In the genomic region with DNA sequence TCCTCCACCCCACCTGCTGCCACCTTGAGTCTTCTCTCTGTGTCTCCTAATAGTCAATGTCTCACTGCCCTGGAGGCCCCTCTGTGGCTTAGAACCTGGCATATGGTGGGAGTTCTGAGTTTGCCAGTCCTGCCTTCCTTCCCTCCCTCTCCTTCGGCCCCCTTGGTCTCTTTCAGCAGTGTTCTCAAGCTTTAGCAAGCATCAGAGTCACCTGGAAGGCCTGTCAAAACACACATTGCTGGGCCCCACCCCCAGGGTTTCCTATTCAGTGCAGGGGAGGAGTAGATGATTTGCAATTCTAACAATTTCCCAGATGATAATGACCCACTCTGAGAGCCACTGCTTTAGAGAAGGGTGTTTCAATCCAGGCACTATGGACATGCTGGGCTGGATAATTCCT, we compare ENCODE assay signal across 19 cellular contexts. TPM values are rescaled to one million over a fixed set of nuclear protein-coding genes. Genes with fewer than 3 reads are reported as not detected.
A peak's percentile ranks its signal among the peaks of the same experiment; 100 is the strongest.
DNase-seq lines count a peak whose midpoint lies in the region; ATAC-seq and TF ChIP-seq lines count a peak whose summit lies in the region.
"Had no signal": no experiment of that assay in that cellular context is flagged by ENCODE, and none has a peak within 500 bp of the region (broad histone marks: within the 10 kb centered on the region; RNA-seq: fewer than 3 reads in every experiment).

No MANE protein-coding gene starts in this region.

- TF ChIP-seq CTCF in WTC11 (IDR thresholded peaks at IDR 0.05), result no peak
- TF ChIP-seq CTCF in neural cell (IDR thresholded peaks at IDR 0.05; ENCODE audit: poor library complexity, severe bottlenecking), result no peak

- no peaks in the 10 kb centered on the region for H3K27me3 Mint-ChIP-seq in WTC11 (ENCODE audit: low read depth)
- H3K27me3 Mint-ChIP-seq: CD8-positive, alpha-beta memory T cell had no signal

- no peaks in the 10 kb centered on the region for H3K36me3 ChIP-seq in iPS-20b (ENCODE audit: insufficient read depth, low read depth, low read length)
- H3K36me3 ChIP-seq in neural cell (ENCODE audit: insufficient read depth, low read length), result no peaks in the 10 kb centered on the region
- H3K36me3 ChIP-seq in mesenchymal stem cell (ENCODE audit: control insufficient read depth in 1 of 2, insufficient read depth in 2 of 2, low read depth in 1 of 2, low read length in 2 of 2), result no peaks in the 10 kb centered on the region
- H3K36me3 ChIP-seq: BLaER1 treated with 17β-estradiol and CSF1 and Interleukin-3, amounts not matched to agents 10 nM and 100 nM; MG63 had no signal

- peak overlapping the region; percentile 64; the same call in 1 of the 2 replicates for H3K4me3 ChIP-seq in iPS-20b (ENCODE audit: low read length)
- no peak overlapping the region for H3K4me3 ChIP-seq in neural cell (ENCODE audit: low read length)
- no peak overlapping the region for H3K4me3 ChIP-seq in mesenchymal stem cell (ENCODE audit: insufficient read depth in 1 of 2, low read depth in 1 of 2, low read length in 2 of 2)
- H3K4me3 ChIP-seq: BLaER1 treated with 17β-estradiol and CSF1 and Interleukin-3, amounts not matched to agents 10 nM and 100 nM; MG63 had no signal

- H2BK12ac ChIP-seq in mesenchymal stem cell (ENCODE audit: low read length in 2 of 2), result no peak overlapping the region

- H2AK5ac ChIP-seq in mesenchymal stem cell (ENCODE audit: low read length, severe bottlenecking), result no peak overlapping the region

- no peak overlapping the region for H3K18ac ChIP-seq in mesenchymal stem cell (ENCODE audit: low read depth in 1 of 2, low read length in 2 of 2)

- H2BK15ac ChIP-seq in mesenchymal stem cell (ENCODE audit: low read depth, poor library complexity, severe bottlenecking), result no peak overlapping the region

- no peak overlapping the region for H4K91ac ChIP-seq in mesenchymal stem cell (ENCODE audit: low read length)

- H3K36me3 Mint-ChIP-seq in WTC11, result no peaks in the 10 kb centered on the region
- H3K36me3 Mint-ChIP-seq: CD8-positive, alpha-beta memory T cell had no signal

- H3K9me3 ChIP-seq in iPS-20b (ENCODE audit: insufficient read depth, low read depth, low read length) (no peaks in the 10 kb centered on the region), neural cell (ENCODE audit: low read length) (no peaks in the 10 kb centered on the region), mesenchymal stem cell (ENCODE audit: control insufficient read depth, low read length) (no peaks in the 10 kb centered on the region)
- H3K9me3 ChIP-seq: BLaER1 treated with 17β-estradiol and CSF1 and Interleukin-3, amounts not matched to agents 10 nM and 100 nM; MG63 had no signal

- TF ChIP-seq EP300 in neural cell (conservative IDR thresholded peaks at IDR 0.05; ENCODE audit: poor library complexity, severe bottlenecking), result no peak

- peaks cover 4% of the 10 kb centered on the region for H3F3A ChIP-seq in neural cell (ENCODE audit: insufficient read depth, low read length, poor library complexity, severe bottlenecking)

- H3K4ac ChIP-seq in mesenchymal stem cell (ENCODE audit: low read depth in 1 of 2, low read length in 2 of 2), result no peak overlapping the region

- H3K23ac ChIP-seq in mesenchymal stem cell (ENCODE audit: low read length in 2 of 2), result no peak overlapping the region

- H3K4me1 Mint-ChIP-seq in WTC11, result peaks cover 51% of the 10 kb centered on the region
- H3K4me1 Mint-ChIP-seq: CD8-positive, alpha-beta memory T cell had no signal

- H3K79me1 ChIP-seq in mesenchymal stem cell (replicated peaks; ENCODE audit: low read length, poor library complexity, severe bottlenecking), result no peaks in the 10 kb centered on the region

- H3K27ac ChIP-seq in iPS-20b (ENCODE audit: low read length) (no peak overlapping the region), neural cell (ENCODE audit: low read length) (peak overlapping the region; percentile 72), mesenchymal stem cell (ENCODE audit: low read length, poor library complexity, severe bottlenecking) (no peak overlapping the region)
- H3K27ac ChIP-seq: BLaER1 treated with 17β-estradiol and CSF1 and Interleukin-3, amounts not matched to agents 10 nM and 100 nM had no signal

- CTCF ChIA-PET in WTC11 (lab: Charles Lee), result interaction anchor here (1.9 to 3.2 kb wide), 2 partner anchors 17 to 26 kb away, joined by 8 to 27 read pairs; partner anchors contain the start of gene TMEM220

- DNase-seq in ELF-1 (ENCODE audit: low read depth, low spot score) (peak; percentile 19), WTC11 (ENCODE audit: low spot score) (peak; percentile 31), mesenchymal stem cell (no peak), NCI-H510A treated with DMSO at 0.1 percent for 48 hours (lab: John Stamatoyannopoulos, UW) (no peak)
- no peak for DNase-seq in activated CD4-positive, alpha-beta T cell treated with anti-CD3 and anti-CD28 coated beads, Interleukin-2, amount 50 U/mL, for 48 hours
- DNase-seq: CD8-positive, alpha-beta memory T cell; DMS79; MG63; NCI-H1105; NCI-H187; NCI-H226; NCI-H69; SHP77 treated with DMSO at 0.1 percent for 48 hours had no signal

- H3K9ac ChIP-seq in iPS-20b (ENCODE audit: low read depth, low read length) (peak overlapping the region; percentile 69; the same call in 1 of the 2 replicates), neural cell (ENCODE audit: low read length) (peak overlapping the region; percentile 36), mesenchymal stem cell (ENCODE audit: low read length) (no peak overlapping the region)
- H3K9ac ChIP-seq: BLaER1 treated with 17β-estradiol and CSF1 and Interleukin-3, amounts not matched to agents 10 nM and 100 nM had no signal

- H3K4me2 ChIP-seq in neural cell (ENCODE audit: low read length) (peak overlapping the region; percentile 30), mesenchymal stem cell (ENCODE audit: low read length, poor library complexity, severe bottlenecking) (no peak overlapping the region)
- H3K4me2 ChIP-seq: BLaER1 treated with 17β-estradiol and CSF1 and Interleukin-3, amounts not matched to agents 10 nM and 100 nM had no signal

- no peak overlapping the region for H3K27ac Mint-ChIP-seq in WTC11

- peak overlapping the region; percentile 66 for H3K4me3 Mint-ChIP-seq in WTC11
- H3K4me3 Mint-ChIP-seq: CD8-positive, alpha-beta memory T cell had no signal

- no CpG with 5 or more reads among the region's 1 CpG for WGBS in mesenchymal stem cell

- no peak overlapping the region for H4K8ac ChIP-seq in mesenchymal stem cell (ENCODE audit: low read length)

- POLR2A ChIA-PET in WTC11 (lab: Charles Lee), result no interaction called here

- no peak overlapping the region for H2BK5ac ChIP-seq in mesenchymal stem cell (ENCODE audit: low read depth, low read length, poor library complexity, severe bottlenecking)

- H3K4me1 ChIP-seq in iPS-20b (ENCODE audit: insufficient read depth, low read length) (peaks cover 23% of the 10 kb centered on the region), mesenchymal stem cell (ENCODE audit: control insufficient read depth, insufficient read depth, low read depth, low read length) (no peaks in the 10 kb centered on the region)
- H3K4me1 ChIP-seq: BLaER1 treated with 17β-estradiol and CSF1 and Interleukin-3, amounts not matched to agents 10 nM and 100 nM had no signal

- H3K27me3 ChIP-seq in iPS-20b (ENCODE audit: insufficient read depth, low read length) (no peaks in the 10 kb centered on the region), neural cell (ENCODE audit: insufficient read depth, low read depth, low read length) (no peaks in the 10 kb centered on the region), mesenchymal stem cell (ENCODE audit: control insufficient read depth in 1 of 2, insufficient read depth in 1 of 2, low read length in 2 of 2) (peaks cover 0 to 28% of the 10 kb centered on the region in 2 experiments)
- H3K27me3 ChIP-seq: BLaER1 treated with 17β-estradiol and CSF1 and Interleukin-3, amounts not matched to agents 10 nM and 100 nM; MG63 had no signal

- TF ChIP-seq RAD21 in neural cell (conservative IDR thresholded peaks at IDR 0.05), result no peak

- no peaks in the 10 kb centered on the region for H3K9me3 Mint-ChIP-seq in WTC11
- H3K9me3 Mint-ChIP-seq: CD8-positive, alpha-beta memory T cell had no signal

- H4K20me1 ChIP-seq in neural cell (ENCODE audit: insufficient read depth), result no peaks in the 10 kb centered on the region
- H4K20me1 ChIP-seq: BLaER1 treated with 17β-estradiol and CSF1 and Interleukin-3, amounts not matched to agents 10 nM and 100 nM had no signal

- no peak overlapping the region for H3K14ac ChIP-seq in mesenchymal stem cell (ENCODE audit: low read length in 2 of 2)

- no peak overlapping the region for H2AFZ ChIP-seq in neural cell (ENCODE audit: low read depth, low read length)
- no peak overlapping the region for H2AFZ ChIP-seq in mesenchymal stem cell (ENCODE audit: low read depth, low read length)

- no peak overlapping the region for H2BK120ac ChIP-seq in mesenchymal stem cell (ENCODE audit: low read depth, low read length)

- ATAC-seq in WTC11 (no peak; the same call in 1 of the 2 replicates), HG02884 (IDR thresholded peaks at IDR 0.05; ENCODE audit: unreplicated experiment) (no peak)

- H3K79me2 ChIP-seq in neural cell (replicated peaks; ENCODE audit: insufficient read depth, low read length), result no peaks in the 10 kb centered on the region

- no peaks in the 10 kb centered on the region for H3K9me2 ChIP-seq in neural cell (ENCODE audit: insufficient read depth, low read length)

TF ChIP-seq in WTC11, 78 proteins besides CTCF, POLR2A, EP300 and RAD21 (continues in another document):
- TF ChIP-seq ZBTB21 (CRISPR knock-in tag; IDR thresholded peaks at IDR 0.05; ENCODE audit: borderline replicate concordance) (no peak), SOX15 (CRISPR knock-in tag; IDR thresholded peaks at IDR 0.05) (no peak), GRHL2 (CRISPR knock-in tag; IDR thresholded peaks at IDR 0.05; ENCODE audit: insufficient replicate concordance, severe bottlenecking) (no peak)

TF ChIP-seq in neural cell, 6 proteins besides CTCF, POLR2A, EP300 and RAD21 (continues in another document):
- TF ChIP-seq EZH2 (IDR thresholded peaks at IDR 0.05; ENCODE audit: borderline replicate concordance, insufficient read depth, low read length, poor library complexity, severe bottlenecking) (no peak), MXI1 (conservative IDR thresholded peaks at IDR 0.05; ENCODE audit: poor library complexity, severe bottlenecking) (no peak)

RNA-seq across cellular contexts. Expression of gene TMEM220, which starts 26.3 kb away (rescaled TPM):
- total RNA-seq in WTC11 (2021), result 2.4 to 4.0 TPM (median 2.9 TPM) in 3 replicates
- 0.08 TPM in 1 of 2 replicates, not detected in the other for polyA plus RNA-seq in neural cell
- polyA minus RNA-seq in neural cell, result not detected in 2 replicates
- polyA plus RNA-seq in mesenchymal stem cell (2013, experiment 1 of 2), result 7.5 TPM
- 6.3 TPM for polyA plus RNA-seq in mesenchymal stem cell (2013, experiment 2 of 2)
- total RNA-seq: OCI-LY7 had no signal

RNA-seq across cellular contexts. Expression of gene TMEM238L, which starts 47.8 kb away (rescaled TPM):
- not detected in 3 replicates for total RNA-seq in WTC11 (2021)
- not detected in 2 replicates for polyA plus RNA-seq in neural cell
- not detected in 2 replicates for polyA minus RNA-seq in neural cell
- polyA plus RNA-seq in mesenchymal stem cell (2013, experiment 1 of 2), result not detected
- not detected for polyA plus RNA-seq in mesenchymal stem cell (2013, experiment 2 of 2)
- total RNA-seq: CD8-positive, alpha-beta memory T cell; G401; OCI-LY7 had no signal
- polyA plus RNA-seq: CD8-positive, alpha-beta memory T cell had no signal

RNA-seq across cellular contexts. Expression of gene ADPRM, which starts 58.8 kb away (rescaled TPM):
- 6.6 to 7.5 TPM (median 7.4 TPM) in 3 replicates for total RNA-seq in WTC11 (2021)
- polyA plus RNA-seq in neural cell, result 19.2 and 22.3 TPM in 2 replicates
- polyA minus RNA-seq in neural cell, result 26.5 and 27.7 TPM in 2 replicates
- polyA plus RNA-seq in mesenchymal stem cell (2013, experiment 1 of 2), result 9.4 TPM
- polyA plus RNA-seq in mesenchymal stem cell (2013, experiment 2 of 2), result 10.2 TPM

RNA-seq across cellular contexts. Expression of gene SCO1, which starts 58.8 kb away (rescaled TPM):
- total RNA-seq in WTC11 (2021), result 56.9 to 63.8 TPM (median 61.6 TPM) in 3 replicates
- 24.1 and 28.8 TPM in 2 replicates for polyA plus RNA-seq in neural cell
- polyA minus RNA-seq in neural cell, result 17.8 and 21.3 TPM in 2 replicates
- polyA plus RNA-seq in mesenchymal stem cell (2013, experiment 1 of 2), result 17.5 TPM
- polyA plus RNA-seq in mesenchymal stem cell (2013, experiment 2 of 2), result 16.0 TPM

Comparison
In these comparisons a context has a peak if more than half of its experiments do, and no peak if none do; other contexts are left out.
1. DNase-seq: peak in ELF-1 (single experiment) and WTC11 (single experiment); none in mesenchymal stem cell (single experiment), NCI-H510A treated with DMSO at 0.1 percent for 48 hours (single experiment) and activated CD4-positive, alpha-beta T cell treated with anti-CD3 and anti-CD28 coated beads, Interleukin-2, amount 50 U/mL, for 48 hours (0 of 2).